1 cellular context compared by ENCODE assay signal in the genomic region with DNA sequence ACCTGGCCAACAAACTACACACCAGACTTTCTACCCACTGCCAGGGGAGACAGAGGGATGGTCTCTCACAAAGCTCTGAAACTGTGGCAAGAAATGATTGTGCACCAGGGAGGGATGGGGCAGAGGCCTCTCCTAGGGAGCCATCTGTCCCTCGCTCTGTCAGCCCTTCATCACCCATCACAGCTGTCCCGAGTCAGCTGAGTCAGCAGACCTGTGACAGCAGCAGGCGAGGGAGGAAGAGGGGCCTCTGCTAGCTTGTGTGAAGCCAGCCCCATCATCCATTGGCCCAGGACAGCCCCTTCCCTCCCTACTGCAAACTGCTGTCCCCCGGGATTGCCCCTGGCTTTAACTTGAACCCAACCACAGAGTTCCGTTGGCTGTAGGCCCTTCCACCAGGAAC.
TF ChIP-seq lines count a peak whose summit lies in the region.

No MANE protein-coding gene starts in this region.

TF ChIP-seq in K562, 482 proteins besides CTCF, POLR2A, EP300 and RAD21 (continued from another document):
- no peak for TF ChIP-seq CHD2 (IDR thresholded peaks at IDR 0.05; ENCODE audit: low read depth, low read length)
- TF ChIP-seq NR2C2 (CRISPR knock-in tag; IDR thresholded peaks at IDR 0.05) = no peak
- no peak for TF ChIP-seq NR2C2 (tag; IDR thresholded peaks at IDR 0.05)
- TF ChIP-seq, protein P1, sequence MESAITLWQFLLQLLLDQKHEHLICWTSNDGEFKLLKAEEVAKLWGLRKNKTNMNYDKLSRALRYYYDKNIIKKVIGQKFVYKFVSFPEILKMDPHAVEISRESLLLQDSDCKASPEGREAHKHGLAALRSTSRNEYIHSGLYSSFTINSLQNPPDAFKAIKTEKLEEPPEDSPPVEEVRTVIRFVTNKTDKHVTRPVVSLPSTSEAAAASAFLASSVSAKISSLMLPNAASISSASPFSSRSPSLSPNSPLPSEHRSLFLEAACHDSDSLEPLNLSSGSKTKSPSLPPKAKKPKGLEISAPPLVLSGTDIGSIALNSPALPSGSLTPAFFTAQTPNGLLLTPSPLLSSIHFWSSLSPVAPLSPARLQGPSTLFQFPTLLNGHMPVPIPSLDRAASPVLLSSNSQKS (CRISPR knock-in tag; IDR thresholded peaks at IDR 0.05) = no peak
- TF ChIP-seq ZEB2 (IDR thresholded peaks at IDR 0.05) = no peak
- TF ChIP-seq NCOA6 (IDR thresholded peaks at IDR 0.05) = no peak
- TF ChIP-seq, protein P2, sequence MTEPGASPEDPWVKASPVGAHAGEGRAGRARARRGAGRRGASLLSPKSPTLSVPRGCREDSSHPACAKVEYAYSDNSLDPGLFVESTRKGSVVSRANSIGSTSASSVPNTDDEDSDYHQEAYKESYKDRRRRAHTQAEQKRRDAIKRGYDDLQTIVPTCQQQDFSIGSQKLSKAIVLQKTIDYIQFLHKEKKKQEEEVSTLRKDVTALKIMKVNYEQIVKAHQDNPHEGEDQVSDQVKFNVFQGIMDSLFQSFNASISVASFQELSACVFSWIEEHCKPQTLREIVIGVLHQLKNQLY (CRISPR knock-in tag; conservative IDR thresholded peaks at IDR 0.05) = no peak
- TF ChIP-seq, protein P3, sequence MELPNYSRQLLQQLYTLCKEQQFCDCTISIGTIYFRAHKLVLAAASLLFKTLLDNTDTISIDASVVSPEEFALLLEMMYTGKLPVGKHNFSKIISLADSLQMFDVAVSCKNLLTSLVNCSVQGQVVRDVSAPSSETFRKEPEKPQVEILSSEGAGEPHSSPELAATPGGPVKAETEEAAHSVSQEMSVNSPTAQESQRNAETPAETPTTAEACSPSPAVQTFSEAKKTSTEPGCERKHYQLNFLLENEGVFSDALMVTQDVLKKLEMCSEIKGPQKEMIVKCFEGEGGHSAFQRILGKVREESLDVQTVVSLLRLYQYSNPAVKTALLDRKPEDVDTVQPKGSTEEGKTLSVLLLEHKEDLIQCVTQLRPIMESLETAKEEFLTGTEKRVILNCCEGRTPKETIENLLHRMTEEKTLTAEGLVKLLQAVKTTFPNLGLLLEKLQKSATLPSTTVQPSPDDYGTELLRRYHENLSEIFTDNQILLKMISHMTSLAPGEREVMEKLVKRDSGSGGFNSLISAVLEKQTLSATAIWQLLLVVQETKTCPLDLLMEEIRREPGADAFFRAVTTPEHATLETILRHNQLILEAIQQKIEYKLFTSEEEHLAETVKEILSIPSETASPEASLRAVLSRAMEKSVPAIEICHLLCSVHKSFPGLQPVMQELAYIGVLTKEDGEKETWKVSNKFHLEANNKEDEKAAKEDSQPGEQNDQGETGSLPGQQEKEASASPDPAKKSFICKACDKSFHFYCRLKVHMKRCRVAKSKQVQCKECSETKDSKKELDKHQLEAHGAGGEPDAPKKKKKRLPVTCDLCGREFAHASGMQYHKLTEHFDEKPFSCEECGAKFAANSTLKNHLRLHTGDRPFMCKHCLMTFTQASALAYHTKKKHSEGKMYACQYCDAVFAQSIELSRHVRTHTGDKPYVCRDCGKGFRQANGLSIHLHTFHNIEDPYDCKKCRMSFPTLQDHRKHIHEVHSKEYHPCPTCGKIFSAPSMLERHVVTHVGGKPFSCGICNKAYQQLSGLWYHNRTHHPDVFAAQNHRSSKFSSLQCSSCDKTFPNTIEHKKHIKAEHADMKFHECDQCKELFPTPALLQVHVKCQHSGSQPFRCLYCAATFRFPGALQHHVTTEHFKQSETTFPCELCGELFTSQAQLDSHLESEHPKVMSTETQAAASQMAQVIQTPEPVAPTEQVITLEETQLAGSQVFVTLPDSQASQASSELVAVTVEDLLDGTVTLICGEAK (IDR thresholded peaks at IDR 0.05) = no peak
- TF ChIP-seq, protein P3 (CRISPR knock-in tag; IDR thresholded peaks at IDR 0.05) = no peak
- TF ChIP-seq, protein P4, sequence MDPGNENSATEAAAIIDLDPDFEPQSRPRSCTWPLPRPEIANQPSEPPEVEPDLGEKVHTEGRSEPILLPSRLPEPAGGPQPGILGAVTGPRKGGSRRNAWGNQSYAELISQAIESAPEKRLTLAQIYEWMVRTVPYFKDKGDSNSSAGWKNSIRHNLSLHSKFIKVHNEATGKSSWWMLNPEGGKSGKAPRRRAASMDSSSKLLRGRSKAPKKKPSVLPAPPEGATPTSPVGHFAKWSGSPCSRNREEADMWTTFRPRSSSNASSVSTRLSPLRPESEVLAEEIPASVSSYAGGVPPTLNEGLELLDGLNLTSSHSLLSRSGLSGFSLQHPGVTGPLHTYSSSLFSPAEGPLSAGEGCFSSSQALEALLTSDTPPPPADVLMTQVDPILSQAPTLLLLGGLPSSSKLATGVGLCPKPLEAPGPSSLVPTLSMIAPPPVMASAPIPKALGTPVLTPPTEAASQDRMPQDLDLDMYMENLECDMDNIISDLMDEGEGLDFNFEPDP (CRISPR knock-in tag; IDR thresholded peaks at IDR 0.05) = no peak
